ENCODE assay signal across 16 cellular contexts in the genomic region with DNA sequence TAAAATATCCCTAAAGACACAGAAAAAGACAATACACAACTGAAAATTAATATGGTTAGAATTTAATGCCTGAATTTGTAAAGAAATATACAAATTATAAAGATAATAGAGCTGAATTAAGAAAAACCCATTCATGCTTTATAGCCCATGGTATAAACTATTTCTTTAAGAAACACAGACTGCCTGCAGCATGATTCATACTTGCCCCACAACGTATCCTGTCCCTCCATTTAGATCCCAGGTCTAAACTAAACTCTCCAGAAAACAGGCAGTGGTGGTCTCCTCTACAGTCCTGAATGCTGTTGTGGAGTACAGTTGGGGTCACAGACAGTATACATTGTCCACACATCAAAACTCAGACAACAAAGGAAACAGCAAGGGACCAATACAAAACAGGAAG. TPM values are rescaled to one million over a fixed set of nuclear protein-coding genes. Genes with fewer than 3 reads are reported as not detected.
A peak's percentile ranks its signal among the peaks of the same experiment; 100 is the strongest.
DNase-seq lines count a peak whose midpoint lies in the region; ATAC-seq, FAIRE-seq and TF ChIP-seq lines count a peak whose summit lies in the region.
"Had no signal": no experiment of that assay in that cellular context is flagged by ENCODE, and none has a peak within 500 bp of the region (broad histone marks: within the 10 kb centered on the region; RNA-seq: fewer than 3 reads in every experiment).

No MANE protein-coding gene starts in this region.

- POLR2A ChIA-PET in CD4-positive, alpha-beta T cell (lab: Charles Lee), result interaction anchor here (1.4 kb wide), 2 partner anchors 15 to 135 kb away, joined by 4 read pairs; no protein-coding TSS in a partner anchor

- TF ChIP-seq CTCF in CD4-positive, alpha-beta T cell (IDR thresholded peaks at IDR 0.05), result no peak
- TF ChIP-seq CTCF in keratinocyte (optimal IDR thresholded peaks at IDR 0.05 in 1 of 3, IDR thresholded peaks at IDR 0.05 in 1 of 3, conservative IDR thresholded peaks at IDR 0.05 in 1 of 3; ENCODE audit: extremely low read depth in 1 of 3, insufficient read depth in 2 of 3, low read length in 3 of 3), result no peak

- no peaks in the 10 kb centered on the region for H3K9me3 ChIP-seq in CD4-positive, alpha-beta T cell (ENCODE audit: control insufficient read depth, low read length)
- H3K9me3 ChIP-seq in adipocyte (ENCODE audit: control insufficient read depth, low read length) (no peaks in the 10 kb centered on the region), keratinocyte (ENCODE audit: control insufficient read depth, low read depth, low read length) (no peaks in the 10 kb centered on the region), SJCRH30 (replicated peaks) (no peaks in the 10 kb centered on the region)
- H3K9me3 ChIP-seq: Peyer's patch had no signal

- peak overlapping the region; percentile 29 for H3K27ac ChIP-seq in CD4-positive, alpha-beta T cell (ENCODE audit: low read depth, low read length)
- H3K27ac ChIP-seq in keratinocyte (ENCODE audit: control insufficient read depth, insufficient read depth, low read length) (no peak overlapping the region), SJCRH30 (no peak overlapping the region)
- H3K27ac ChIP-seq: Peyer's patch had no signal

- ATAC-seq in CD4-positive, alpha-beta T cell (ENCODE audit: poor library complexity), result no peak
- no peak for ATAC-seq in GM18867 (IDR thresholded peaks at IDR 0.05; ENCODE audit: unreplicated experiment)
- no peak for ATAC-seq in GM19035 (IDR thresholded peaks at IDR 0.05; ENCODE audit: unreplicated experiment)

- peaks cover 83% of the 10 kb centered on the region for H3K36me3 ChIP-seq in adipocyte (ENCODE audit: control insufficient read depth, insufficient read depth, low read length, severe bottlenecking)
- peaks cover 3 to 10% of the 10 kb centered on the region in 2 experiments for H3K36me3 ChIP-seq in keratinocyte (ENCODE audit: control insufficient read depth in 2 of 2, extremely low read depth in 1 of 2, insufficient read depth in 2 of 2, low read length in 2 of 2)
- peaks cover 6% of the 10 kb centered on the region for H3K36me3 ChIP-seq in SJCRH30

- intact Hi-C loops in CD4-positive, alpha-beta T cell (cut with DNase I, micrococcal nuclease), result loop anchor here in 1 of 2 experiments (2.0 to 10.0 kb wide), 2 partner anchors 31 to 865 kb away; no protein-coding TSS in a partner anchor

- peaks cover 14% of the 10 kb centered on the region for H3K4me1 ChIP-seq in adipocyte (ENCODE audit: control insufficient read depth, insufficient read depth, low read length)
- H3K4me1 ChIP-seq in keratinocyte (ENCODE audit: control insufficient read depth, extremely low read depth, insufficient read depth, low read length), result peaks cover 8% of the 10 kb centered on the region
- H3K4me1 ChIP-seq in SJCRH30, result no peaks in the 10 kb centered on the region

- H3K4me1 Mint-ChIP-seq in CD4-positive, alpha-beta T cell (ENCODE audit: low read depth), result peaks cover 70% of the 10 kb centered on the region
- H3K4me1 Mint-ChIP-seq: IgD-negative memory B cell had no signal

- peaks cover 8% of the 10 kb centered on the region for H3K79me2 ChIP-seq in keratinocyte (ENCODE audit: control insufficient read depth, insufficient read depth, low read length)

- no peak overlapping the region for H3K4me3 ChIP-seq in adipocyte (ENCODE audit: low read length)
- no peak overlapping the region for H3K4me3 ChIP-seq in keratinocyte (ENCODE audit: control insufficient read depth in 2 of 3, extremely low read depth in 1 of 3, insufficient read depth in 2 of 3, low read depth in 1 of 3, low read length in 3 of 3)
- H3K4me3 ChIP-seq in SJCRH30, result no peak overlapping the region
- H3K4me3 ChIP-seq: Peyer's patch had no signal

- H3K4me3 Mint-ChIP-seq in CD4-positive, alpha-beta T cell, result peak overlapping the region; percentile 55
- H3K4me3 Mint-ChIP-seq: dendritic cell treated with granulocyte-macrophage colony-stimulating factor and Interleukin-4, amounts not matched to agents 40 ng/mL and 50 ng/mL, for 4 days; IgD-negative memory B cell had no signal

- peaks cover 98% of the 10 kb centered on the region for H3K36me3 Mint-ChIP-seq in CD4-positive, alpha-beta T cell (ENCODE audit: low read depth)

- no peak for DNase-seq in CD4-positive, alpha-beta T cell
- DNase-seq in H54 (ENCODE audit: insufficient read length, low spot score), result peak; percentile 9
- peak; percentile 37 for DNase-seq in adipocyte (ENCODE audit: low read depth)
- DNase-seq in keratinocyte (ENCODE audit: low read depth, low spot score), result no peak
- no peak for DNase-seq in SJCRH30
- DNase-seq: amygdala, NCI-H1417 treated with DMSO at 0.1 percent for 48 hours, NCI-H510A, nucleus accumbens, Peyer's patch, small intestine, T1000 had no signal

- dilution Hi-C loops in keratinocyte (cut with MboI; ENCODE audit: extremely low pct_ligation_motif_present, low sequenced_read_pairs), result no loop called here

- H3K27me3 Mint-ChIP-seq in CD4-positive, alpha-beta T cell, result no peaks in the 10 kb centered on the region
- H3K27me3 Mint-ChIP-seq: dendritic cell treated with granulocyte-macrophage colony-stimulating factor and Interleukin-4, amounts not matched to agents 40 ng/mL and 50 ng/mL, for 4 days; IgD-negative memory B cell had no signal

- TF ChIP-seq POLR2A in H54 (IDR thresholded peaks at IDR 0.05; ENCODE audit: low read depth, low read length), result no peak

- no peaks in the 10 kb centered on the region for H4K20me1 ChIP-seq in keratinocyte (ENCODE audit: control insufficient read depth, extremely low read depth, insufficient read depth, low read length)

- CTCF ChIA-PET in CD4-positive, alpha-beta T cell (lab: Charles Lee), result interaction anchor here (1.2 kb wide), 1 partner anchor 231 kb away, joined by 4 read pairs; no protein-coding TSS in a partner anchor

- H3K9me1 ChIP-seq in keratinocyte (ENCODE audit: control insufficient read depth, extremely low read depth, insufficient read depth, low read length), result no peaks in the 10 kb centered on the region

- H3K27me3 ChIP-seq in CD4-positive, alpha-beta T cell (ENCODE audit: control insufficient read depth, insufficient read depth, low read length), result no peaks in the 10 kb centered on the region
- H3K27me3 ChIP-seq in adipocyte (replicated peaks; ENCODE audit: control insufficient read depth, insufficient read depth, low read length) (no peaks in the 10 kb centered on the region), keratinocyte (ENCODE audit: control insufficient read depth, extremely low read depth, insufficient read depth, low read length) (no peaks in the 10 kb centered on the region), SJCRH30 (no peaks in the 10 kb centered on the region)
- H3K27me3 ChIP-seq: Peyer's patch had no signal

- peak overlapping the region; percentile 29 for H3K4me2 ChIP-seq in keratinocyte (ENCODE audit: control insufficient read depth, extremely low read depth, insufficient read depth, low read depth, low read length)

- FAIRE-seq in H54 (lab: Jason Lieb, UNC) (peak; percentile 67), keratinocyte (lab: Jason Lieb, UNC) (no peak)

- no peak overlapping the region for H3K9ac ChIP-seq in adipocyte (ENCODE audit: low read length)
- no peak overlapping the region for H3K9ac ChIP-seq in keratinocyte (ENCODE audit: control insufficient read depth, extremely low read depth, insufficient read depth, low read length)

- H3K27ac Mint-ChIP-seq in CD4-positive, alpha-beta T cell, result peak overlapping the region; percentile 10
- H3K27ac Mint-ChIP-seq: dendritic cell treated with granulocyte-macrophage colony-stimulating factor and Interleukin-4, amounts not matched to agents 40 ng/mL and 50 ng/mL, for 4 days; IgD-negative memory B cell had no signal

- no peaks in the 10 kb centered on the region for H3K9me3 Mint-ChIP-seq in CD4-positive, alpha-beta T cell
- H3K9me3 Mint-ChIP-seq: dendritic cell treated with granulocyte-macrophage colony-stimulating factor and Interleukin-4, amounts not matched to agents 40 ng/mL and 50 ng/mL, for 4 days; IgD-negative memory B cell had no signal

- H2AFZ ChIP-seq in keratinocyte (ENCODE audit: control insufficient read depth, low read length), result peak overlapping the region; percentile 59

RNA-seq across cellular contexts. Expression of a gene that starts 24.8 kb away (rescaled TPM):
- 100 to 1,000 TPM; 377 to 404 TPM for total RNA-seq in CD4-positive, alpha-beta T cell
- 33.8 to 41.3 TPM (median 36.9 TPM) in 3 replicates for polyA plus RNA-seq in keratinocyte
- 15.3 TPM for polyA plus RNA-seq in keratinocyte (2011; ENCODE audit: low read depth)
- polyA plus RNA-seq in keratinocyte (2011; cell fraction: cytosol; rRNA removed), result 13.5 and 34.8 TPM in 2 replicates
- 29.0 and 39.4 TPM in 2 replicates for polyA plus RNA-seq in keratinocyte (2011; cell fraction: nucleus; rRNA removed)
- polyA plus RNA-seq in keratinocyte (2012; ENCODE audit: low replicate concordance), result 12.0 and 34.6 TPM in 2 replicates
- 36.6 to 127 TPM (median 93.2 TPM) in 3 replicates for polyA minus RNA-seq in keratinocyte
- polyA minus RNA-seq in keratinocyte (2011; cell fraction: cytosol; rRNA and poly(A)+ RNA removed), result 62.5 TPM
- 90.0 and 151 TPM in 2 replicates for polyA minus RNA-seq in keratinocyte (2011; cell fraction: nucleus; rRNA and poly(A)+ RNA removed)
- total RNA-seq in SJCRH30 (2014; rRNA removed; shearing (Covaris generic)), result 42.3 and 52.5 TPM in 2 replicates

Comparison
In these comparisons a context has a peak if more than half of its experiments do, and no peak if none do; other contexts are left out.
1. DNase-seq: peak in H54 (single experiment) and adipocyte (single experiment); none in CD4-positive, alpha-beta T cell (0 of 10), keratinocyte (single experiment) and SJCRH30 (0 of 2).